In genomic region chr12:118060301-118061010, GRCh38 we compare ENCODE assay signal across 8 cellular contexts. TPM values are rescaled to one million over a fixed set of nuclear protein-coding genes. Genes with fewer than 3 reads are reported as not detected.
DNase-seq lines count a peak whose midpoint lies in the region; ATAC-seq and TF ChIP-seq lines count a peak whose summit lies in the region.

No MANE protein-coding gene starts in this region.

- H3K27ac Mint-ChIP-seq in activated B cell treated with CpG ODN at 0.5 μM for 24 hours: peak overlapping the region; percentile 85
- H3K27ac Mint-ChIP-seq in stimulated activated naive CD8-positive, alpha-beta T cell treated with anti-CD3 and anti-CD28 coated beads, Interleukin-15, amount 100 ng/mL, for 72 hours: peak overlapping the region; percentile 91 to 94

- H3K4me3 ChIP-seq in ectodermal cell (ENCODE audit: insufficient read depth, low read depth, low read length): peak overlapping the region; percentile 59

- peaks cover 47% of the 10 kb centered on the region for H3K4me1 Mint-ChIP-seq in activated B cell treated with CpG ODN at 0.5 μM for 24 hours
- peaks cover 59% of the 10 kb centered on the region for H3K4me1 Mint-ChIP-seq in stimulated activated naive CD8-positive, alpha-beta T cell treated with anti-CD3 and anti-CD28 coated beads, Interleukin-15, amount 100 ng/mL, for 72 hours

- CTCF ChIA-PET in activated B cell treated with CpG ODN at 0.5 μM for 24 hours (lab: Charles Lee): no interaction called here

- DNase-seq in NCI-H2029 (lab: John Stamatoyannopoulos, UW) (peak; percentile 24), NCI-H2029 treated with DMSO at 0.1 percent for 48 hours (lab: John Stamatoyannopoulos, UW) (no peak), activated B cell treated with CpG ODN at 0.5 μM for 24 hours (peak; percentile 48), medulla oblongata (ENCODE audit: extremely low spot score) (peak; percentile 48), NCI-H1048 (lab: John Stamatoyannopoulos, UW) (no peak)
- DNase-seq in stimulated activated naive CD8-positive, alpha-beta T cell treated with anti-CD3 and anti-CD28 coated beads, Interleukin-15, amount 100 ng/mL, for 72 hours: peak; percentile 21 to 36

- H3K27ac ChIP-seq in ectodermal cell (ENCODE audit: insufficient read depth, low read depth, low read length, poor library complexity, severe bottlenecking): no peak overlapping the region

- WGBS in ectodermal cell, 2 experiments: 2% methylated on average over 45 to 46 of the region's 46 CpGs

- H3K9me3 Mint-ChIP-seq in activated B cell treated with CpG ODN at 0.5 μM for 24 hours: no peaks in the 10 kb centered on the region
- H3K9me3 Mint-ChIP-seq in stimulated activated naive CD8-positive, alpha-beta T cell treated with anti-CD3 and anti-CD28 coated beads, Interleukin-15, amount 100 ng/mL, for 72 hours: no peaks in the 10 kb centered on the region

- peak overlapping the region; percentile 84 for H3K4me3 Mint-ChIP-seq in activated B cell treated with CpG ODN at 0.5 μM for 24 hours
- peak overlapping the region; percentile 77 to 80 for H3K4me3 Mint-ChIP-seq in stimulated activated naive CD8-positive, alpha-beta T cell treated with anti-CD3 and anti-CD28 coated beads, Interleukin-15, amount 100 ng/mL, for 72 hours

- POLR2A ChIA-PET in activated B cell treated with CpG ODN at 0.5 μM for 24 hours (lab: Charles Lee): interaction anchor here (0.6 to 2.9 kb wide), 7 partner anchors 40 to 316 kb away, joined by 3 to 18 read pairs (median 6); partner anchors contain the start of genes PEBP1, RFC5 and SUDS3

- no peaks in the 10 kb centered on the region for H3K36me3 ChIP-seq in ectodermal cell (ENCODE audit: control insufficient read depth, insufficient read depth, low read length)

- peaks cover 2% of the 10 kb centered on the region for H3K36me3 Mint-ChIP-seq in activated B cell treated with CpG ODN at 0.5 μM for 24 hours (ENCODE audit: low read depth)

- no peaks in the 10 kb centered on the region for H3K27me3 Mint-ChIP-seq in activated B cell treated with CpG ODN at 0.5 μM for 24 hours
- H3K27me3 Mint-ChIP-seq in stimulated activated naive CD8-positive, alpha-beta T cell treated with anti-CD3 and anti-CD28 coated beads, Interleukin-15, amount 100 ng/mL, for 72 hours: no peaks in the 10 kb centered on the region

- TF ChIP-seq CTCF in activated B cell treated with CpG ODN at 0.5 μM for 24 hours (IDR thresholded peaks at IDR 0.05): no peak

- intact Hi-C loops in activated B cell treated with CpG ODN at 0.5 μM for 24 hours (cut with micrococcal nuclease): loop anchor here (1.0 to 5.0 kb wide), 4 partner anchors 26 to 317 kb away; partner anchors contain the start of genes RFC5 and SUDS3

- no peaks in the 10 kb centered on the region for H3K27me3 ChIP-seq in ectodermal cell (ENCODE audit: control insufficient read depth, insufficient read depth, low read length, poor library complexity, severe bottlenecking)

- no peaks in the 10 kb centered on the region for H3K9me3 ChIP-seq in ectodermal cell (ENCODE audit: control insufficient read depth, low read length)

- H3K4me1 ChIP-seq in ectodermal cell (ENCODE audit: control insufficient read depth, insufficient read depth, low read length): no peaks in the 10 kb centered on the region

- ATAC-seq in HG03521 (IDR thresholded peaks at IDR 0.05; ENCODE audit: unreplicated experiment) (peak; percentile 32), activated B cell treated with CpG ODN at 0.5 μM for 24 hours (ENCODE audit: low read depth) (peak; percentile 29)
- peak; percentile 60 for ATAC-seq in stimulated activated naive CD8-positive, alpha-beta T cell treated with anti-CD3 and anti-CD28 coated beads, Interleukin-15, amount 100 ng/mL, for 72 hours

RNA-seq across cellular contexts. Expression of gene WSB2, which starts 0.5 kb away (rescaled TPM):
- 28.4 and 29.2 TPM in 2 replicates for total RNA-seq in activated B cell treated with CpG ODN at 0.5 μM for 24 hours
- polyA plus RNA-seq in ectodermal cell (2013, experiment 1 of 4): 27.5 TPM
- polyA plus RNA-seq in ectodermal cell (2013, experiment 2 of 4): 25.3 TPM
- polyA plus RNA-seq in ectodermal cell (2013, experiment 3 of 4): 21.5 TPM
- 22.9 TPM for polyA plus RNA-seq in ectodermal cell (2013, experiment 4 of 4)

RNA-seq across cellular contexts. Expression of gene VSIG10, which starts 43.4 kb away (rescaled TPM):
- 1.6 and 2.4 TPM in 2 replicates for total RNA-seq in activated B cell treated with CpG ODN at 0.5 μM for 24 hours
- polyA plus RNA-seq in ectodermal cell (2013, experiment 1 of 4): 17.5 TPM
- 21.9 TPM for polyA plus RNA-seq in ectodermal cell (2013, experiment 2 of 4)
- 14.0 TPM for polyA plus RNA-seq in ectodermal cell (2013, experiment 3 of 4)
- 17.9 TPM for polyA plus RNA-seq in ectodermal cell (2013, experiment 4 of 4)

RNA-seq across cellular contexts. Expression of gene RFC5, which starts 44.0 kb away (rescaled TPM):
- total RNA-seq in activated B cell treated with CpG ODN at 0.5 μM for 24 hours: 17.5 and 20.1 TPM in 2 replicates
- polyA plus RNA-seq in ectodermal cell (2013, experiment 1 of 4): 61.9 TPM
- polyA plus RNA-seq in ectodermal cell (2013, experiment 2 of 4): 60.9 TPM
- polyA plus RNA-seq in ectodermal cell (2013, experiment 3 of 4): 46.1 TPM
- polyA plus RNA-seq in ectodermal cell (2013, experiment 4 of 4): 49.2 TPM

Comparison
In these comparisons a context has a peak if more than half of its experiments do, and no peak if none do; other contexts are left out.
1. DNase-seq: peak in NCI-H2029 (single experiment), activated B cell treated with CpG ODN at 0.5 μM for 24 hours (single experiment), medulla oblongata (single experiment) and stimulated activated naive CD8-positive, alpha-beta T cell treated with anti-CD3 and anti-CD28 coated beads, Interleukin-15, amount 100 ng/mL, for 72 hours (2 of 2); none in NCI-H2029 treated with DMSO at 0.1 percent for 48 hours (single experiment) and NCI-H1048 (single experiment).
2. Peak in every context shown above with its lines, with median percentiles within 50 percentile points of each other: ATAC-seq.